Comparison of ENCODE assay signal across 20 cellular contexts in genomic region chr14:37848985-37849605, GRCh38.
DNase-seq lines count a peak whose midpoint lies in the region; ATAC-seq, FAIRE-seq and TF ChIP-seq lines count a peak whose summit lies in the region.
"Had no signal": no experiment of that assay in that cellular context is flagged by ENCODE, and none has a peak within 500 bp of the region (broad histone marks: within the 10 kb centered on the region; RNA-seq: fewer than 3 reads in every experiment).

No MANE protein-coding gene starts in this region.

- FAIRE-seq in A549 (lab: Jason Lieb, UNC) (peak; percentile 18), urothelium cell line (lab: Jason Lieb, UNC) (no peak)
- FAIRE-seq: A204.1, D721Med, G401.6, GM12891, GM18507 had no signal

- no peak overlapping the region for H2BK120ac ChIP-seq in mesenchymal stem cell (ENCODE audit: low read depth, low read length)

- H4K8ac ChIP-seq in mesenchymal stem cell (ENCODE audit: low read length) = no peak overlapping the region

- POLR2A ChIA-PET in A549 (lab: Yijun Ruan, JAX) = no interaction called here

- no peak overlapping the region for H3K4ac ChIP-seq in mesenchymal stem cell (ENCODE audit: low read depth in 1 of 2, low read length in 2 of 2)

- TF ChIP-seq RAD21 in A549 (conservative IDR thresholded peaks at IDR 0.05 in 1 of 2, IDR thresholded peaks at IDR 0.05 in 1 of 2) = no peak

- H3K27me3 ChIP-seq in mesenchymal stem cell (ENCODE audit: control insufficient read depth in 1 of 2, insufficient read depth in 1 of 2, low read length in 2 of 2) = no peaks in the 10 kb centered on the region
- H3K27me3 ChIP-seq: BLaER1 treated with 17β-estradiol and CSF1 and Interleukin-3, amounts not matched to agents 10 nM and 100 nM had no signal

- no peak overlapping the region for H3K9ac ChIP-seq in mesenchymal stem cell (ENCODE audit: low read length)
- H3K9ac ChIP-seq: BLaER1 treated with 17β-estradiol and CSF1 and Interleukin-3, amounts not matched to agents 10 nM and 100 nM had no signal

- no peak overlapping the region for H4K91ac ChIP-seq in mesenchymal stem cell (ENCODE audit: low read length)

- H3K4me2 ChIP-seq in A549 (no peak overlapping the region), mesenchymal stem cell (ENCODE audit: low read length, poor library complexity, severe bottlenecking) (no peak overlapping the region)
- H3K4me2 ChIP-seq: BLaER1 treated with 17β-estradiol and CSF1 and Interleukin-3, amounts not matched to agents 10 nM and 100 nM had no signal

- no peaks in the 10 kb centered on the region for H3K79me1 ChIP-seq in mesenchymal stem cell (replicated peaks; ENCODE audit: low read length, poor library complexity, severe bottlenecking)

- CTCF ChIA-PET in A549 (lab: Yijun Ruan, JAX) = no interaction called here

- ATAC-seq in A549 (no peak), HG02798 (IDR thresholded peaks at IDR 0.05; ENCODE audit: poor library complexity, unreplicated experiment) (no peak)
- ATAC-seq: CD8-positive, alpha-beta T cell had no signal

- no peak overlapping the region for H2AFZ ChIP-seq in mesenchymal stem cell (ENCODE audit: low read depth, low read length)

- no peak overlapping the region for H3K18ac ChIP-seq in mesenchymal stem cell (ENCODE audit: low read depth in 1 of 2, low read length in 2 of 2)

- H2BK12ac ChIP-seq in mesenchymal stem cell (ENCODE audit: low read length in 2 of 2) = no peak overlapping the region

- no peak overlapping the region for H3K14ac ChIP-seq in mesenchymal stem cell (ENCODE audit: low read length in 2 of 2)

- no peak for TF ChIP-seq POLR2A in A549 (IDR thresholded peaks at IDR 0.05; ENCODE audit: low read length)

- H3K4me1 ChIP-seq in A549 (no peaks in the 10 kb centered on the region), mesenchymal stem cell (ENCODE audit: control insufficient read depth, insufficient read depth, low read depth, low read length) (no peaks in the 10 kb centered on the region)
- H3K4me1 ChIP-seq: BLaER1 treated with 17β-estradiol and CSF1 and Interleukin-3, amounts not matched to agents 10 nM and 100 nM; Caco-2 had no signal

- no peak overlapping the region for H3K23ac ChIP-seq in mesenchymal stem cell (ENCODE audit: low read length in 2 of 2)

- no peaks in the 10 kb centered on the region for H3K36me3 ChIP-seq in mesenchymal stem cell (ENCODE audit: control insufficient read depth in 1 of 2, insufficient read depth in 2 of 2, low read depth in 1 of 2, low read length in 2 of 2)
- H3K36me3 ChIP-seq: BLaER1 treated with 17β-estradiol and CSF1 and Interleukin-3, amounts not matched to agents 10 nM and 100 nM had no signal

- H2AK5ac ChIP-seq in mesenchymal stem cell (ENCODE audit: low read length, severe bottlenecking) = no peak overlapping the region

- WGBS in A549 (ENCODE audit: missing lambda C conversion rate) = 9% methylated on average over 2 of the region's 2 CpGs
- WGBS in mesenchymal stem cell = 94% methylated on average over 1 of the region's 2 CpGs

- no peak overlapping the region for H3K4me3 ChIP-seq in A549
- H3K4me3 ChIP-seq in mesenchymal stem cell (ENCODE audit: insufficient read depth in 1 of 2, low read depth in 1 of 2, low read length in 2 of 2) = no peak overlapping the region
- H3K4me3 ChIP-seq: BLaER1 treated with 17β-estradiol and CSF1 and Interleukin-3, amounts not matched to agents 10 nM and 100 nM had no signal

- no peak overlapping the region for H2BK5ac ChIP-seq in mesenchymal stem cell (ENCODE audit: low read depth, low read length, poor library complexity, severe bottlenecking)

- DNase-seq in A549 (ENCODE audit: low read depth in 1 of 2, low spot score in 1 of 2) (no peak), RKO (ENCODE audit: low spot score) (peak; percentile 5), mesenchymal stem cell (peak; percentile 17), urothelium cell line (ENCODE audit: low spot score) (no peak)
- DNase-seq: 8988T; AML-193; Caco-2; Calu3; CD4-positive, alpha-beta T cell; CD8-positive, alpha-beta T cell; DMS79 treated with DMSO at 0.1 percent for 48 hours; GF-D8 had no signal

- no peak for TF ChIP-seq EP300 in A549 (IDR thresholded peaks at IDR 0.05)

- TF ChIP-seq CTCF in A549 (IDR thresholded peaks at IDR 0.05) = no peak

- H3K9me3 ChIP-seq in A549 (no peaks in the 10 kb centered on the region), mesenchymal stem cell (ENCODE audit: control insufficient read depth, low read length) (no peaks in the 10 kb centered on the region)
- H3K9me3 ChIP-seq: BLaER1 treated with 17β-estradiol and CSF1 and Interleukin-3, amounts not matched to agents 10 nM and 100 nM; Caco-2 had no signal

- no peak overlapping the region for H3K27ac ChIP-seq in A549
- no peak overlapping the region for H3K27ac ChIP-seq in mesenchymal stem cell (ENCODE audit: low read length, poor library complexity, severe bottlenecking)
- H3K27ac ChIP-seq: BLaER1 treated with 17β-estradiol and CSF1 and Interleukin-3, amounts not matched to agents 10 nM and 100 nM; C4-2B had no signal

- no peak overlapping the region for H2BK15ac ChIP-seq in mesenchymal stem cell (ENCODE audit: low read depth, poor library complexity, severe bottlenecking)

TF ChIP-seq in A549, 52 proteins besides CTCF, POLR2A, EP300 and RAD21:
- TF ChIP-seq TP53 (CRISPR knock-in tag; IDR thresholded peaks at IDR 0.05) (no peak), FOSL2 (IDR thresholded peaks at IDR 0.05) (no peak), FOSL2 (CRISPR knock-in tag; IDR thresholded peaks at IDR 0.05) (no peak), BCL3 (IDR thresholded peaks at IDR 0.05) (no peak)
TF ChIP-seq in A549: peak in this region for 0.

Comparison
In these comparisons a context has a peak if more than half of its experiments do, and no peak if none do; other contexts are left out.
1. DNase-seq: peak in RKO (single experiment) and mesenchymal stem cell (single experiment); none in A549 (0 of 2) and urothelium cell line (single experiment).